ENCODE assay signal across 8 cellular contexts in genomic region chr3:113744941-113745272, GRCh38. TPM values are rescaled to one million over a fixed set of nuclear protein-coding genes. Genes with fewer than 3 reads are reported as not detected.
A peak's percentile ranks its signal among the peaks of the same experiment; 100 is the strongest.
DNase-seq lines count a peak whose midpoint lies in the region; ATAC-seq and TF ChIP-seq lines count a peak whose summit lies in the region.

No MANE protein-coding gene starts in this region.

- peak overlapping the region; percentile 7 for H2AFZ ChIP-seq in hepatocyte

- no peaks in the 10 kb centered on the region for H3K9me2 ChIP-seq in hepatocyte (replicated peaks; ENCODE audit: insufficient read depth)

- peaks cover 39% of the 10 kb centered on the region for H4K20me1 ChIP-seq in hepatocyte (ENCODE audit: insufficient read depth, poor library complexity, severe bottlenecking)

- H3K36me3 ChIP-seq in HEK293 (ENCODE audit: control insufficient read depth in 2 of 2, insufficient read depth in 1 of 2, low read length in 2 of 2) (peaks cover 0 to 3% of the 10 kb centered on the region in 2 experiments; a peak in 1 of 3 replicates), hepatocyte (replicated peaks; ENCODE audit: insufficient read depth, low read depth) (no peaks in the 10 kb centered on the region)

- TF ChIP-seq CTCF in HEK293 (tag by site-specific recombination; IDR thresholded peaks at IDR 0.05) (no peak), activated B cell treated with CpG ODN at 0.5 μM for 24 hours (IDR thresholded peaks at IDR 0.05) (no peak), hepatocyte (IDR thresholded peaks at IDR 0.05; ENCODE audit: poor library complexity) (no peak), GM10266 (IDR thresholded peaks at IDR 0.05; ENCODE audit: control insufficient read depth, insufficient read depth, low read depth, missing control alignments) (no peak)

- H3K9me3 ChIP-seq in HEK293 (ENCODE audit: control insufficient read depth, insufficient read depth, low read depth, low read length) (no peaks in the 10 kb centered on the region), hepatocyte (ENCODE audit: low read depth) (no peaks in the 10 kb centered on the region)

- H3K4me1 Mint-ChIP-seq in activated B cell treated with CpG ODN at 0.5 μM for 24 hours = peaks cover 76% of the 10 kb centered on the region

- no peaks in the 10 kb centered on the region for H3K27me3 Mint-ChIP-seq in activated B cell treated with CpG ODN at 0.5 μM for 24 hours

- peaks cover 39% of the 10 kb centered on the region for H3K36me3 Mint-ChIP-seq in activated B cell treated with CpG ODN at 0.5 μM for 24 hours (ENCODE audit: low read depth)

- H3K4me3 Mint-ChIP-seq in activated B cell treated with CpG ODN at 0.5 μM for 24 hours = peak overlapping the region; percentile 93

- H3K4me2 ChIP-seq in hepatocyte = peak overlapping the region; percentile 71

- H3K9me3 Mint-ChIP-seq in activated B cell treated with CpG ODN at 0.5 μM for 24 hours = no peaks in the 10 kb centered on the region

- CTCF ChIA-PET in HEK293 (lab: Yijun Ruan, JAX) = interaction anchor here (0.5 to 2.0 kb wide), 12 partner anchors 9 to 579 kb away, joined by 3 to 15 read pairs (median 4); no protein-coding TSS in a partner anchor
- CTCF ChIA-PET in activated B cell treated with CpG ODN at 0.5 μM for 24 hours (lab: Charles Lee) = interaction anchor here (0.7 to 3.2 kb wide), 20 partner anchors 11 to 252 kb away, joined by 3 to 49 read pairs (median 3); partner anchors contain the start of genes GRAMD1C and SPICE1

- H3K4me3 ChIP-seq in HEK293 (ENCODE audit: low read depth, low read length) (peak overlapping the region; percentile 86), hepatocyte (peak overlapping the region; percentile 25), skin epidermis (peak overlapping the region; percentile 61 to 95 (median 90))

- DNase-seq in activated B cell treated with CpG ODN at 0.5 μM for 24 hours (no peak), hepatocyte (ENCODE audit: low spot score) (no peak), GM10266 (ENCODE audit: extremely low spot score) (no peak), iPS-NIHi11 (ENCODE audit: low spot score) (no peak)

- WGBS in hepatocyte (ENCODE audit: low lambda C conversion rate, missing lambda C conversion rate) = 2% methylated on average over 14 of the region's 14 CpGs

- H3K27me3 ChIP-seq in hepatocyte = no peaks in the 10 kb centered on the region

- POLR2A ChIA-PET in HEK293 (lab: Yijun Ruan, JAX) = interaction anchor here (1.0 to 1.3 kb wide), 4 partner anchors 8 to 230 kb away, joined by 3 to 5 read pairs (median 4); partner anchors contain the start of genes SPICE1 and USF3
- POLR2A ChIA-PET in activated B cell treated with CpG ODN at 0.5 μM for 24 hours (lab: Charles Lee) = interaction anchor here (0.5 to 3.8 kb wide), 22 partner anchors 9 to 604 kb away, joined by 3 to 50 read pairs (median 4); partner anchors contain the start of genes CCDC191, GRAMD1C, QTRT2 and SPICE1

- H3K4me1 ChIP-seq in HEK293 (ENCODE audit: control insufficient read depth, insufficient read depth, low read length) (no peaks in the 10 kb centered on the region), hepatocyte (ENCODE audit: insufficient read depth) (peaks cover 29% of the 10 kb centered on the region)

- ATAC-seq in activated B cell treated with CpG ODN at 0.5 μM for 24 hours (ENCODE audit: low read depth) (no peak), esophagus mucosa (no peak), GM18517 (IDR thresholded peaks at IDR 0.05; ENCODE audit: unreplicated experiment) (no peak)

- no peak overlapping the region for H3K27ac ChIP-seq in HEK293 (ENCODE audit: extremely low read depth, low read depth, low read length)
- H3K27ac ChIP-seq in hepatocyte = peak overlapping the region; percentile 96
- peak overlapping the region in 20 of 21 experiments; percentile 39 to 99 (median 96) for H3K27ac ChIP-seq in skin epidermis

- intact Hi-C loops in activated B cell treated with CpG ODN at 0.5 μM for 24 hours (cut with micrococcal nuclease) = loop anchor here (1.0 to 5.0 kb wide), 9 partner anchors 9 to 1273 kb away; partner anchors contain the start of genes ATG3, GRAMD1C and SLC35A5

- peak overlapping the region; percentile 100 for H3K27ac Mint-ChIP-seq in activated B cell treated with CpG ODN at 0.5 μM for 24 hours

- H3K79me2 ChIP-seq in hepatocyte = peaks cover 75% of the 10 kb centered on the region

TF ChIP-seq in HEK293, 187 proteins besides CTCF, POLR2A, EP300 and RAD21:
- TF ChIP-seq ZNF266 (tag by site-specific recombination; IDR thresholded peaks at IDR 0.05; ENCODE audit: low read depth) = no peak
- TF ChIP-seq ZNF362 (tag by site-specific recombination; IDR thresholded peaks at IDR 0.05) = no peak
- no peak for TF ChIP-seq ZNF16 (tag by site-specific recombination; IDR thresholded peaks at IDR 0.05; ENCODE audit: low read depth)
- no peak for TF ChIP-seq ZNF274 (IDR thresholded peaks at IDR 0.05; ENCODE audit: low read length)
- no peak for TF ChIP-seq ZNF274 (tag by site-specific recombination; IDR thresholded peaks at IDR 0.05; ENCODE audit: borderline replicate concordance)
- TF ChIP-seq ZNF701 (tag by site-specific recombination; IDR thresholded peaks at IDR 0.05) = no peak
- no peak for TF ChIP-seq WT1 (tag by site-specific recombination; IDR thresholded peaks at IDR 0.05)
- no peak for TF ChIP-seq SALL2 (tag by site-specific recombination; IDR thresholded peaks at IDR 0.05; ENCODE audit: borderline replicate concordance)
- TF ChIP-seq ZNF792 (tag by site-specific recombination; IDR thresholded peaks at IDR 0.05) = no peak
- no peak for TF ChIP-seq HOXD13 (CRISPR knock-in tag; IDR thresholded peaks at IDR 0.05; ENCODE audit: borderline replicate concordance)
- no peak for TF ChIP-seq ZNF155 (tag by site-specific recombination; IDR thresholded peaks at IDR 0.05)
- no peak for TF ChIP-seq ZSCAN5A (tag by site-specific recombination; IDR thresholded peaks at IDR 0.05)
- no peak for TF ChIP-seq EGR2 (tag by site-specific recombination; IDR thresholded peaks at IDR 0.05; ENCODE audit: low read depth)
- TF ChIP-seq ELK4 (IDR thresholded peaks at IDR 0.05; ENCODE audit: borderline replicate concordance, low read depth, low read length) = no peak
- no peak for TF ChIP-seq ZNF48 (tag by site-specific recombination; IDR thresholded peaks at IDR 0.05)
- no peak for TF ChIP-seq PRDM6 (tag by site-specific recombination; IDR thresholded peaks at IDR 0.05)
- no peak for TF ChIP-seq ZNF776 (tag by site-specific recombination; IDR thresholded peaks at IDR 0.05; ENCODE audit: borderline replicate concordance)
- no peak for TF ChIP-seq ZNF19 (tag by site-specific recombination; IDR thresholded peaks at IDR 0.05; ENCODE audit: low read depth)

RNA-seq across cellular contexts. Expression of gene NAA50, which starts 1.1 kb away (rescaled TPM):
- total RNA-seq in activated B cell treated with CpG ODN at 0.5 μM for 24 hours (112 and 118 TPM in 2 replicates), hepatocyte (103 and 124 TPM in 2 replicates), esophagus mucosa (120 TPM)
- polyA plus RNA-seq in hepatocyte = 45.5 and 64.3 TPM in 2 replicates

RNA-seq across cellular contexts. Expression of gene ATP6V1A, which starts 1.9 kb away (rescaled TPM):
- total RNA-seq in activated B cell treated with CpG ODN at 0.5 μM for 24 hours (49.3 and 49.9 TPM in 2 replicates), hepatocyte (81.7 and 87.2 TPM in 2 replicates), esophagus mucosa (59.5 TPM)
- polyA plus RNA-seq in hepatocyte = 50.4 and 62.3 TPM in 2 replicates

RNA-seq across cellular contexts. Expression of gene USF3, which starts 48.5 kb away (rescaled TPM):
- total RNA-seq in activated B cell treated with CpG ODN at 0.5 μM for 24 hours (25.3 and 25.9 TPM in 2 replicates), hepatocyte (18.8 and 20.7 TPM in 2 replicates), esophagus mucosa (10.7 TPM)
- polyA plus RNA-seq in hepatocyte = 4.8 and 5.8 TPM in 2 replicates

Comparison
In these comparisons a context has a peak if more than half of its experiments do, and no peak if none do; other contexts are left out.
1. H3K4me3 ChIP-seq: peak in every context shown above with its lines; median percentile 90 in skin epidermis; 86 in HEK293; 25 in hepatocyte.